8 cellular contexts compared by ENCODE assay signal in the genomic region with DNA sequence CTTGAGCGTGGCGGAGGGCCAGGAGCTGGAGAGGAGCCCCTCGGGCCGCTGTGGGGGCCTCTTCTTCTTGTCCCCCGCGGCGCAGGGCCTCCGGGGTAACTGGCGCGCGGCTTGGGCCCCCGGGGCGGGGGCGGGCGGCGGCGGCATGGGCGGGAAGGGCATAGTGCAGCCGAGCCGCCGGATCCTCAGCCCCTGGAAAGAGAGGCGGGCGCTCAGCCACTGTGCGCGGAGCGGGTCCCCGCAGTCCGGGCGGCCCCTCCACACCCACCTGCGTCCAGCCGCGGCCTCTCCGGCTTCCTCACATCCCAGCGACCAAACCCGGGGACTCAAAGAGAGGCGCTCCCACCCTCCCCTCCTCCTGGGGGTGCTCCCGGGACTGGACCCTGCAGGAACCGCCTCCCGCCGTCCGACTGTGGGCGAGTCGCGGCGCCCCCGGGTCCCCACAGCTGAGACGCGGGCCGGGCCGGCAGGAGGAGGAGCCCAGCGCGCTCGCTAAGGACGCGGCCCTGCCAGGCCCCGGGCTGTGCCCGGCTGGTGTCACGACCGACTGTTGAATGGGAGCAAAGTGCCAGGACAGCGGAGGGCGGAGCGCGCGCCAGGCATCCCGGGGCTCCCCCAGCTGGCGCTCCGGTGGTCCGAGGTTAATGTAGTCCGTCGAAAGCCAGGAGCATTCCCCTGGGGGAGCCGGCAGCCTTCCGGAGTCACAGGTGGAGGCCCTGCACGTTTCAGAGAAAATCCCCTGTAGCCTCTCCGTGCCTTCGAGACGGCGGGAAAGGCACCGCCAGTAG. TPM values are rescaled to one million over a fixed set of nuclear protein-coding genes. Genes with fewer than 3 reads are reported as not detected.
DNase-seq lines count a peak whose midpoint lies in the region; ATAC-seq and TF ChIP-seq lines count a peak whose summit lies in the region.

PRR18 (minus strand) TSS at position 412 of the 788 bp plus-strand sequence; CDS start at position 162, 250 bp downstream.

- WGBS in heart right ventricle, 2 donors: 1% methylated on average over 60 to 75 of the region's 78 CpGs
- WGBS in prostate gland: 2% methylated on average over 70 of the region's 78 CpGs

- H3K27me3 ChIP-seq in heart right ventricle: peaks cover 17 to 75% (median 58%) of the 10 kb centered on the region in 7 donors
- H3K27me3 ChIP-seq in prostate gland (replicated peaks; ENCODE audit: insufficient read depth): no peaks in the 10 kb centered on the region

- H3K36me3 ChIP-seq in heart right ventricle (no peaks in the 10 kb centered on the region), prostate gland (no peaks in the 10 kb centered on the region)

- peak; percentile 36 for DNase-seq in stimulated activated CD4-positive, alpha-beta T cell treated with anti-CD3 and anti-CD28 coated beads, Interleukin-15, amount 100 ng/mL, for 24 hours
- DNase-seq in stimulated activated CD4-positive, alpha-beta T cell treated with anti-CD3 and anti-CD28 coated beads, Interleukin-4, amount 100 ng/mL, for 4 hours: no peak
- no peak for DNase-seq in heart right ventricle
- DNase-seq in prostate gland (ENCODE audit: low spot score): no peak
- no peak for DNase-seq in H4 (ENCODE audit: low spot score)
- no peak for DNase-seq in T-helper 1 cell

- TF ChIP-seq CTCF in WI38 (IDR thresholded peaks at IDR 0.05; ENCODE audit: low read depth, low read length) (no peak), heart right ventricle (IDR thresholded peaks at IDR 0.05) (no peak), prostate gland (IDR thresholded peaks at IDR 0.05) (no peak)

- H3K4me3 ChIP-seq in WI38 (ENCODE audit: low read depth, low read length): 0 out of 2 replicates have a peak within 1 kb of the TSS, but pooled peaks have one; percentile 22
- peak within 1 kb of the TSS; percentile 41 to 62 (median 48) for H3K4me3 ChIP-seq in heart right ventricle
- H3K4me3 ChIP-seq in prostate gland: peak within 1 kb of the TSS; percentile 28 to 43

- intact Hi-C loops in heart right ventricle (cut with DNase I): no loop called here
- intact Hi-C loops in prostate gland (cut with DNase I): no loop called here

- H3K4me1 ChIP-seq in heart right ventricle: peaks cover 0 to 13% (median 9%) of the 10 kb centered on the region in 9 donors
- no peaks in the 10 kb centered on the region for H3K4me1 ChIP-seq in prostate gland (replicated peaks)

- H3K9me3 ChIP-seq in heart right ventricle: no peaks in the 10 kb centered on the region
- H3K9me3 ChIP-seq in prostate gland: no peaks in the 10 kb centered on the region

- H3K27ac ChIP-seq in heart right ventricle (no peak within 1 kb of the TSS), prostate gland (no peak within 1 kb of the TSS)

- ATAC-seq in HG03045 (IDR thresholded peaks at IDR 0.05; ENCODE audit: unreplicated experiment): peak; percentile 50
- ATAC-seq in heart right ventricle: peak in 7 of 8 donors; percentile 34 to 74 (median 61)

- TF ChIP-seq POLR2A in prostate gland (IDR thresholded peaks at IDR 0.05): no peak

RNA-seq across cellular contexts. Expression of gene PRR18, which starts in this region (rescaled TPM):
- total RNA-seq in heart right ventricle: under 1 TPM in 4 of 10 donors, not detected in 6; 0.08 to 0.20 (median 0.15) TPM
- polyA plus RNA-seq in heart right ventricle: under 1 TPM in 1 of 2 donors, not detected in 1; 0.03 TPM
- under 1 TPM in 1 of 2 donors, not detected in 1; 0.27 TPM for total RNA-seq in prostate gland
- not detected in 2 replicates for total RNA-seq in H4 (2014; rRNA removed; shearing (Covaris generic))

Comparison
In these comparisons a context has a peak if more than half of its experiments do, and no peak if none do; other contexts are left out.
1. Peak in ATAC-seq and H3K4me3 ChIP-seq in heart right ventricle; RNA of the gene not detected or under 1 TPM.